In genomic region chr6:125834347-125834746, GRCh38 we compare ENCODE assay signal across 13 cellular contexts.
A peak's percentile ranks its signal among the peaks of the same experiment; 100 is the strongest.
DNase-seq lines count a peak whose midpoint lies in the region; ATAC-seq lines count a peak whose summit lies in the region.
"Had no signal": no experiment of that assay in that cellular context is flagged by ENCODE, and none has a peak within 500 bp of the region (broad histone marks: within the 10 kb centered on the region; RNA-seq: fewer than 3 reads in every experiment).

No MANE protein-coding gene starts in this region.

- peaks cover 15% of the 10 kb centered on the region for H3K4me1 ChIP-seq in ACC112 (ENCODE audit: control insufficient read depth, insufficient read depth, low read length, unreplicated experiment)

- H3K79me2 ChIP-seq in ACC112 (ENCODE audit: control insufficient read depth, insufficient read depth, low read length, unreplicated experiment): peaks cover 29% of the 10 kb centered on the region

- H2AFZ ChIP-seq in ACC112 (ENCODE audit: low read length, unreplicated experiment): no peak overlapping the region

- ATAC-seq in GM19463 (IDR thresholded peaks at IDR 0.05; ENCODE audit: unreplicated experiment): peak; percentile 89
- ATAC-seq in HG03432 (IDR thresholded peaks at IDR 0.05; ENCODE audit: unreplicated experiment): peak; percentile 80
- ATAC-seq: stimulated activated naive B cell treated with anti-CD40 and anti-IgM and Interleukin-4, amounts not matched to agents 10 μg/mL and 1 μg/mL and 100 μg/mL, for 72 hours had no signal

- no peaks in the 10 kb centered on the region for H3K27me3 ChIP-seq in ACC112 (ENCODE audit: insufficient read depth, low read length)

- DNase-seq in glomerular visceral epithelial cell (ENCODE audit: extremely low spot score) (peak; percentile 16), midbrain (lab: John Stamatoyannopoulos, UW) (no peak), inferior parietal cortex (ENCODE audit: extremely low spot score) (no peak), T1000 (lab: John Stamatoyannopoulos, UW) (no peak), GM03348 (ENCODE audit: low spot score) (no peak)
- DNase-seq: C1 segment of cervical spinal cord; GOT3; NCI-H526 treated with DMSO at 0.1 percent for 48 hours; stimulated activated naive B cell treated with anti-CD40 and anti-IgM and Interleukin-4, amounts not matched to agents 10 μg/mL and 1 μg/mL and 100 μg/mL, for 72 hours had no signal

- H3K36me3 ChIP-seq in ACC112 (ENCODE audit: insufficient read depth, low read length): no peaks in the 10 kb centered on the region

- H3K4me3 ChIP-seq in ACC112 (ENCODE audit: low read depth, low read length): no peak overlapping the region

- peak overlapping the region; percentile 62 for H3K27ac ChIP-seq in ACC112 (ENCODE audit: low read depth, low read length)
- H3K27ac ChIP-seq: epithelial cell of prostate had no signal
